ENCODE assay signal across 1 cellular context in the genomic region with DNA sequence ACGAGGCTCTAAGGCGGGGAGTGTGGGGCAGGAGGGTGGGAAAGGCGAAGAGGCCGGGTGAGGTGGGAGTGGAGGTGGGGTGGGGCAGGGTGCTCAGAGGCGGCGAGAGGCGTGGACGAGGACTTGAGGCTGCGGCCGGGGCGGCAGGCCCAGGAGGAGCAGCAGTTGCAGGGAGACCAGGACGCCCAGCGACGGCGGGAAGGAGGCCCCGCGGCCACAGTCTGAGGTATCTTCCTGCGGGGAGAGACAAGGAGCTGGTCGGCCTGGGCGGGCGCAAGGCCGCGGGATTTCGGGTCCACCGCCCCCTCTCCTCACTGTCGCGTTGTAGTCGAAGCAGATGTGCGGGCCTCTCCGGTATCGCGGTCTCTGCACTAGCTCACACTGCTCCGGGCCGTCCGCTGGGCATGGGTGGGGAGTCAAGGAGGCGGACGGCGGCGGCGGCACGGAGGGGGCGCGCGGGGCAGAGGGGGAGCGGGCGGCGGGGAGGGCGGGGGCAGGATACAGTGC.
TF ChIP-seq lines count a peak whose summit lies in the region.

No MANE protein-coding gene starts in this region.

TF ChIP-seq in H1, 55 proteins besides CTCF, POLR2A, EP300 and RAD21:
- TF ChIP-seq, protein P1, sequence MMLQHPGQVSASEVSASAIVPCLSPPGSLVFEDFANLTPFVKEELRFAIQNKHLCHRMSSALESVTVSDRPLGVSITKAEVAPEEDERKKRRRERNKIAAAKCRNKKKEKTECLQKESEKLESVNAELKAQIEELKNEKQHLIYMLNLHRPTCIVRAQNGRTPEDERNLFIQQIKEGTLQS (IDR thresholded peaks at IDR 0.05; ENCODE audit: insufficient read depth, low read depth, low read length) = no peak
- TF ChIP-seq NANOG (IDR thresholded peaks at IDR 0.05; ENCODE audit: insufficient read depth, low read depth, low read length, poor library complexity, severe bottlenecking) = no peak
- 0 out of 2 replicates have a peak, but pooled peaks have one; percentile 21 for TF ChIP-seq POLR2AphosphoS5 (IDR thresholded peaks at IDR 0.05; ENCODE audit: low read depth, low read length)
- no peak for TF ChIP-seq RFX5 (IDR thresholded peaks at IDR 0.05; ENCODE audit: borderline replicate concordance, low read depth, low read length)
- TF ChIP-seq NRF1 (IDR thresholded peaks at IDR 0.05; ENCODE audit: low read depth, low read length) = no peak
- TF ChIP-seq, protein P2, sequence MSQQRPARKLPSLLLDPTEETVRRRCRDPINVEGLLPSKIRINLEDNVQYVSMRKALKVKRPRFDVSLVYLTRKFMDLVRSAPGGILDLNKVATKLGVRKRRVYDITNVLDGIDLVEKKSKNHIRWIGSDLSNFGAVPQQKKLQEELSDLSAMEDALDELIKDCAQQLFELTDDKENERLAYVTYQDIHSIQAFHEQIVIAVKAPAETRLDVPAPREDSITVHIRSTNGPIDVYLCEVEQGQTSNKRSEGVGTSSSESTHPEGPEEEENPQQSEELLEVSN (IDR thresholded peaks at IDR 0.05) = peak; percentile 53; the same call in 1 of the 2 replicates
